8 cellular contexts compared by ENCODE assay signal in the genomic region with DNA sequence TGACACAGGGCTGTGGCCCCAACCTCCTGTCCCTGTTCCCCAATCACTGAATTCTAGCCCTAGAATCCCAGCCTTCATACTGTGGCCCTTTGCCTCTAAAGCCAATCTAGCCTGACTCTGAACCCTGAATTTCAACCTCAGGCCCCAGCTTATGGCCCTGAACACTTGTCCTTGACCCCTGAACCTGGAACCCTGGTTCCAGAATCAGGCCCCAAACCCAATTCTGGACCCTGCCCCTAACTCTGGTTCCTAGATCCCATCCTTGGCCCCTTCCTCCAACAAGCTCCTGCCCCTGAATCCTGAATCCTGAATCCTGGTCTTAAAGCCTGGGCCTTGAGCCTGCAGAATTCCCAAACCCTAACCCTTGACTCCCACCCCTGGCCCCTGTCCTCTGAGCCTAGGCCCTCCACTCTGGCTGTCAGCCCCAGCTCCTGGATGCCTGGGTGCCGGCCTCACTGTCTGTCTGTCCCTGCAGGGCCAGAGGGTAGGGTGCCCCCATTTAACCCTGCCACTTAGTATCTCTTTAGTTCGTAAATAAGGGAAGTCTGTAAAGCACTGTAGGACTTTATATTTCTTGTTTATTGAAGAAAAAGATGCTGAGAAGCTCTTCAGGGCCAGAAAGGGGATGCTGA. TPM values are rescaled to one million over a fixed set of nuclear protein-coding genes. Genes with fewer than 3 reads are reported as not detected.
DNase-seq lines count a peak whose midpoint lies in the region; ATAC-seq and TF ChIP-seq lines count a peak whose summit lies in the region.

No MANE protein-coding gene starts in this region.

- no peaks in the 10 kb centered on the region for H3K27me3 Mint-ChIP-seq in naive B cell

- H3K4me1 Mint-ChIP-seq in naive B cell = peaks cover 47 to 65% (median 63%) of the 10 kb centered on the region in 3 donors

- POLR2A ChIA-PET in AG04450 (lab: Yijun Ruan, JAX) = interaction anchor here (1.1 kb wide), 1 partner anchor 73 kb away, joined by 3 read pairs; no protein-coding TSS in a partner anchor

- H3K27ac ChIP-seq in AG04450 (ENCODE audit: low read depth, low read length) (no peak overlapping the region), cingulate gyrus (ENCODE audit: low read depth, low read length) (peak overlapping the region; percentile 75)

- peak overlapping the region; percentile 92 to 98 (median 95) for H3K4me3 Mint-ChIP-seq in naive B cell

- H3K9me3 Mint-ChIP-seq in naive B cell = no peaks in the 10 kb centered on the region

- H3K36me3 Mint-ChIP-seq in naive B cell = no peaks in the 10 kb centered on the region

- no peak for DNase-seq in AG04450 (ENCODE audit: low read depth, low spot score)
- DNase-seq in Jurkat, Clone E6-1 (ENCODE audit: low read depth, low spot score) = no peak
- no peak for DNase-seq in naive B cell
- DNase-seq in NCI-H526 (lab: John Stamatoyannopoulos, UW) = no peak

- H3K9me3 ChIP-seq in AG04450 (ENCODE audit: control insufficient read depth, insufficient read depth, low read length) = no peaks in the 10 kb centered on the region; the same call in 1 of the 2 replicates

- H3K4me3 ChIP-seq in AG04450 (ENCODE audit: low read depth, low read length) = peak overlapping the region; percentile 69
- peak overlapping the region; percentile 66 for H3K4me3 ChIP-seq in Jurkat, Clone E6-1 (ENCODE audit: low read length)

- ATAC-seq in naive B cell (ENCODE audit: low read depth in 2 of 2) (no peak), HG03457 (IDR thresholded peaks at IDR 0.05; ENCODE audit: unreplicated experiment) (no peak), GM21515 (IDR thresholded peaks at IDR 0.05; ENCODE audit: unreplicated experiment) (no peak), GM21528 (IDR thresholded peaks at IDR 0.05; ENCODE audit: low FRiP score, unreplicated experiment) (no peak)

- peak overlapping the region; percentile 93 to 98 (median 96) for H3K27ac Mint-ChIP-seq in naive B cell

- no peak for TF ChIP-seq CTCF in AG04450 (IDR thresholded peaks at IDR 0.05; ENCODE audit: low read depth, low read length)

- no peaks in the 10 kb centered on the region for H3K27me3 ChIP-seq in AG04450 (ENCODE audit: control insufficient read depth, insufficient read depth, low read length)

- CTCF ChIA-PET in AG04450 (lab: Charles Lee) = interaction anchor here (1.8 kb wide), 1 partner anchor 79 kb away, joined by 10 read pairs; no protein-coding TSS in a partner anchor

RNA-seq across cellular contexts. Expression of gene INPP5A, which starts 1.3 kb away (rescaled TPM):
- polyA plus RNA-seq in AG04450 (2011; rRNA removed) (20.2 and 22.5 TPM in 2 replicates), naive B cell (ENCODE audit: low read depth in 6 of 6) (1 to 10 TPM; 1.3 to 6.7 (median 2.1) TPM)
- 19.8 and 25.7 TPM in 2 replicates for polyA minus RNA-seq in AG04450 (2011; rRNA and poly(A)+ RNA removed)
- 14.6 TPM for polyA plus RNA-seq in Jurkat, Clone E6-1 (2012; ENCODE audit: insufficient read depth, insufficient read length)
